ENCODE assay signal across 30 cellular contexts in genomic region chr9:87227456-87227855, GRCh38.
"Had no signal": no experiment of that assay in that cellular context is flagged by ENCODE, and none has a peak within 500 bp of the region (broad histone marks: within the 10 kb centered on the region; RNA-seq: fewer than 3 reads in every experiment).

No MANE protein-coding gene starts in this region.

- H3K9me3 ChIP-seq: esophagus muscularis mucosa, neutrophil, ovary, sigmoid colon, thoracic aorta, uterus had no signal

- H3K36me3 ChIP-seq: esophagus muscularis mucosa, heart right ventricle, neutrophil, ovary, sigmoid colon, thoracic aorta, uterus had no signal

- H3K4me1 ChIP-seq: uterus had no signal

- H3K4me1 Mint-ChIP-seq: activated CD4-positive, alpha-beta T cell treated with anti-CD3 and anti-CD28 coated beads, Interleukin-2, amount 10 ng/mL, durations not matched to agents 7 days and 5 days; activated T-helper 17 cell treated with anti-CD3 and anti-CD28 coated beads, Interleukin-2, amount 50 U/mL, for 72 hours; stimulated activated effector memory CD8-positive, alpha-beta T cell treated with anti-CD3 and anti-CD28 coated beads, Interleukin-12 subunit alpha, Interleukin-12 subunit beta, amount 100 ng/mL, for 72 hours; T-helper 17 cell; WTC11 had no signal

- H3K27ac ChIP-seq: esophagus muscularis mucosa, heart right ventricle, neutrophil, ovary, sigmoid colon, thoracic aorta, uterus had no signal

- H3K36me3 Mint-ChIP-seq: stimulated activated effector memory CD8-positive, alpha-beta T cell treated with anti-CD3 and anti-CD28 coated beads, Interleukin-12 subunit alpha, Interleukin-12 subunit beta, amount 100 ng/mL, for 72 hours had no signal

- ATAC-seq: activated CD8-positive, alpha-beta T cell treated with anti-CD3 and anti-CD28 coated beads for 36 hours; activated T-cell treated with anti-CD3 and anti-CD28 coated beads, Interleukin-2, amount 50 U/mL, for 4 hours; activated T-helper 17 cell treated with anti-CD3 and anti-CD28 coated beads, Interleukin-2, amount 50 U/mL, for 72 hours; heart right ventricle; left ventricle myocardium superior; stimulated activated effector memory CD8-positive, alpha-beta T cell treated with anti-CD3 and anti-CD28 coated beads, Interleukin-12 subunit alpha, Interleukin-12 subunit beta, amount 100 ng/mL, for 72 hours; T-helper 17 cell; WTC11 had no signal

- DNase-seq: activated CD4-positive, alpha-beta T cell treated with anti-CD3 and anti-CD28 coated beads for 1 hour; activated CD4-positive, alpha-beta T cell treated with anti-CD3 and anti-CD28 coated beads, Interleukin-2, amount 10 ng/mL, durations not matched to agents 7 days and 5 days; activated CD8-positive, alpha-beta T cell treated with anti-CD3 and anti-CD28 coated beads for 36 hours; activated gamma-delta T cell treated with Interleukin-2 at 50 U/mL for 16 hours; activated naive CD4-positive, alpha-beta T cell treated with anti-CD3 and anti-CD28 coated beads, Interleukin-2, amount 50 U/mL, for 16 hours; activated T-cell treated with anti-CD3 and anti-CD28 coated beads, Interleukin-2, amount 50 U/mL, for 4 hours; amygdala; central memory CD4-positive, alpha-beta T cell; dermis blood vessel endothelial cell; effector CD4-positive, alpha-beta T cell; foreskin melanocyte; heart right ventricle; left ventricle myocardium superior; nephron progenitor cell; ovary; sigmoid colon; small intestine; stimulated activated CD4-positive, alpha-beta T cell treated with anti-CD3 and anti-CD28 coated beads, Interleukin-4, amount 100 ng/mL, for 24 hours; T-helper 17 cell; T1000; uterus had no signal

- H3K9me3 Mint-ChIP-seq: activated CD8-positive, alpha-beta T cell treated with anti-CD3 and anti-CD28 coated beads for 36 hours; activated T-cell treated with anti-CD3 and anti-CD28 coated beads, Interleukin-2, amount 50 U/mL, for 4 hours; activated T-helper 17 cell treated with anti-CD3 and anti-CD28 coated beads, Interleukin-2, amount 50 U/mL, for 72 hours; stimulated activated effector memory CD8-positive, alpha-beta T cell treated with anti-CD3 and anti-CD28 coated beads, Interleukin-12 subunit alpha, Interleukin-12 subunit beta, amount 100 ng/mL, for 72 hours; stimulated activated naive CD8-positive, alpha-beta T cell treated with anti-CD3 and anti-CD28 coated beads, Interleukin-15, Interleukin-2, amounts not matched to agents 100 ng/mL and 50 ng/mL, for 24 hours had no signal

- H3K4me3 ChIP-seq: esophagus muscularis mucosa, heart right ventricle, ovary, sigmoid colon, thoracic aorta, uterus had no signal

- H3K27ac Mint-ChIP-seq: activated CD4-positive, alpha-beta T cell treated with anti-CD3 and anti-CD28 coated beads, Interleukin-2, amount 10 ng/mL, durations not matched to agents 7 days and 5 days; activated CD8-positive, alpha-beta T cell treated with anti-CD3 and anti-CD28 coated beads for 36 hours; activated T-helper 17 cell treated with anti-CD3 and anti-CD28 coated beads, Interleukin-2, amount 50 U/mL, for 72 hours; nephron progenitor cell; progenitor cell of endocrine pancreas; stimulated activated effector memory CD8-positive, alpha-beta T cell treated with anti-CD3 and anti-CD28 coated beads, Interleukin-12 subunit alpha, Interleukin-12 subunit beta, amount 100 ng/mL, for 72 hours; stimulated activated naive CD8-positive, alpha-beta T cell treated with anti-CD3 and anti-CD28 coated beads, Interleukin-15, Interleukin-2, amounts not matched to agents 100 ng/mL and 50 ng/mL, for 24 hours; T-helper 17 cell; type B pancreatic cell; WTC11 had no signal

- H3K27me3 ChIP-seq: esophagus muscularis mucosa, neutrophil, ovary, sigmoid colon, uterus had no signal

- H3K4me3 Mint-ChIP-seq: activated CD4-positive, alpha-beta T cell treated with anti-CD3 and anti-CD28 coated beads, Interleukin-2, amount 10 ng/mL, durations not matched to agents 7 days and 5 days; activated CD8-positive, alpha-beta T cell treated with anti-CD3 and anti-CD28 coated beads for 36 hours; activated T-cell treated with anti-CD3 and anti-CD28 coated beads, Interleukin-2, amount 50 U/mL, for 4 hours; activated T-helper 17 cell treated with anti-CD3 and anti-CD28 coated beads, Interleukin-2, amount 50 U/mL, for 72 hours; nephron progenitor cell; stimulated activated effector memory CD8-positive, alpha-beta T cell treated with anti-CD3 and anti-CD28 coated beads, Interleukin-12 subunit alpha, Interleukin-12 subunit beta, amount 100 ng/mL, for 72 hours; stimulated activated naive CD8-positive, alpha-beta T cell treated with anti-CD3 and anti-CD28 coated beads, Interleukin-15, Interleukin-2, amounts not matched to agents 100 ng/mL and 50 ng/mL, for 24 hours; T-helper 17 cell; type B pancreatic cell; WTC11 had no signal
